ENCODE assay signal across 8 cellular contexts in genomic region chr4:128548381-128548780, GRCh38.
"Had no signal": no experiment of that assay in that cellular context is flagged by ENCODE, and none has a peak within 500 bp of the region (broad histone marks: within the 10 kb centered on the region; RNA-seq: fewer than 3 reads in every experiment).

No MANE protein-coding gene starts in this region.

- DNase-seq: GDM1, GF-D8 had no signal

- FAIRE-seq: G401.6, GM12878, GM12891, GM12892, GM18507, GM19239 had no signal

- H3K4me3 ChIP-seq: GM12878 had no signal

- ATAC-seq: GM12878 had no signal
